ENCODE assay signal across 5 cellular contexts in the genomic region with DNA sequence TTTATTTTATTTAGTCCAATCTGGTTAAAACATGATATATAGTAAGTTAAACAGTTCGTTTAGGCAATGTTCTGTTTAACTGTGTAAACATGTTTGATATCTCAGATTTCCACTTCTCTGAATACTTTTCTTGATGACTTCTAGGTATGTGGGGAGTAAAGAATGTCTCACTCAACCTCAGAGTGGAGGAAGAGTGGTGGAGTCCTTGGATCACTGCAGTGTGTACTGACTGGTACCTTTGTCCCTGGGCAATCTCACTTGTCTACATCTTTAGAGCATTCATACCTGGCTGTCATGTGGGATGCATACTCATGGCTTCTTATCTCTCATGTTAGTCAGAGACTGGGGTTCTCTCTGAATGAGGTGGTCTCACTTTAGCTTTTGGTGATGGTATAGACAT. TPM values are rescaled to one million over a fixed set of nuclear protein-coding genes. Genes with fewer than 3 reads are reported as not detected.
"Had no signal": no experiment of that assay in that cellular context is flagged by ENCODE, and none has a peak within 500 bp of the region (broad histone marks: within the 10 kb centered on the region; RNA-seq: fewer than 3 reads in every experiment).

No MANE protein-coding gene starts in this region.

- H3K4me3 ChIP-seq: GM23338 had no signal

- H3K4me3 Mint-ChIP-seq: GM23338, H9 had no signal

- H3K27ac Mint-ChIP-seq: GM23338, H9 had no signal

- DNase-seq: H9, HCEC 1CT, IMR-90 had no signal

- ATAC-seq: GM23338 had no signal

RNA-seq across cellular contexts. Expression of a gene that starts 15.6 kb away (rescaled TPM):
- total RNA-seq: HT-29, IMR-90 had no signal
